Comparison of ENCODE assay signal across 8 cellular contexts in genomic region chr4:143185253-143186107, GRCh38. TPM values are rescaled to one million over a fixed set of nuclear protein-coding genes. Genes with fewer than 3 reads are reported as not detected.
A peak's percentile ranks its signal among the peaks of the same experiment; 100 is the strongest.
DNase-seq lines count a peak whose midpoint lies in the region; ATAC-seq and TF ChIP-seq lines count a peak whose summit lies in the region.

No MANE protein-coding gene starts in this region.

- no peak for TF ChIP-seq CTCF in PC-9 (conservative IDR thresholded peaks at IDR 0.05)
- TF ChIP-seq CTCF in choroid plexus epithelial cell (conservative IDR thresholded peaks at IDR 0.05; ENCODE audit: low read depth, low read length) = no peak
- TF ChIP-seq CTCF in liver (IDR thresholded peaks at IDR 0.05; ENCODE audit: low read depth, low read length, missing input control) = no peak

- peak overlapping the region; percentile 69 to 85 for H3K9ac ChIP-seq in liver (ENCODE audit: low read depth in 1 of 2, low read length in 2 of 2)

- H3K4me1 ChIP-seq in PC-9 (replicated peaks; ENCODE audit: insufficient read depth) = peaks cover 32% of the 10 kb centered on the region
- peaks cover 5 to 32% (median 23%) of the 10 kb centered on the region in 4 donors for H3K4me1 ChIP-seq in liver (ENCODE audit: control insufficient read depth in 4 of 4, insufficient read depth in 4 of 4, low read length in 3 of 4)

- CTCF ChIA-PET in PC-9 (lab: Charles Lee) = interaction anchor here (0.6 kb wide), 1 partner anchor 182 kb away, joined by 4 read pairs; no protein-coding TSS in a partner anchor

- peaks cover 60% of the 10 kb centered on the region for H3K79me2 ChIP-seq in PC-9 (ENCODE audit: low read depth)

- peaks cover 17% of the 10 kb centered on the region; the same call in 1 of the 2 replicates for H3F3A ChIP-seq in PC-9 (ENCODE audit: insufficient read depth, low read depth)

- H3K9me2 ChIP-seq in PC-9 (ENCODE audit: insufficient read depth) = no peaks in the 10 kb centered on the region; the same call in 1 of the 2 replicates

- BruUV-seq in PC-9 (replicated peaks; lab: Mats Ljungman, UMichigan) = TSS peak; percentile 39

- peak; percentile 25 for ATAC-seq in HG02852 (IDR thresholded peaks at IDR 0.05; ENCODE audit: unreplicated experiment)

- under 1% methylated on average over 50 of the region's 50 CpGs for WGBS in liver

- peak overlapping the region; percentile 95 for H3K4me2 ChIP-seq in PC-9

- H3K36me3 ChIP-seq in PC-9 (ENCODE audit: low read depth) (peaks cover 4% of the 10 kb centered on the region), liver (ENCODE audit: control insufficient read depth in 4 of 4, insufficient read depth in 3 of 4, low read depth in 1 of 4, low read length in 3 of 4) (peaks cover 0 to 3% (median under 1%) of the 10 kb centered on the region in 4 donors)

- H3K27me3 ChIP-seq in PC-9 (ENCODE audit: insufficient read depth, low read depth) = no peaks in the 10 kb centered on the region
- H3K27me3 ChIP-seq in liver (ENCODE audit: control insufficient read depth in 4 of 4, insufficient read depth in 4 of 4, low read length in 3 of 4) = no peaks in the 10 kb centered on the region

- H3K4me3 ChIP-seq in PC-9 (peak overlapping the region; percentile 92), choroid plexus epithelial cell (ENCODE audit: low read depth, low read length) (peak overlapping the region; percentile 84), liver (ENCODE audit: low read depth in 1 of 3, low read length in 3 of 3) (peak overlapping the region; percentile 72 to 100 (median 85))

- peak overlapping the region; percentile 85 for H2AFZ ChIP-seq in PC-9

- TF ChIP-seq RAD21 in liver (IDR thresholded peaks at IDR 0.05) = no peak

- no peaks in the 10 kb centered on the region for H3K9me3 ChIP-seq in PC-9 (ENCODE audit: insufficient read depth, low read depth)
- H3K9me3 ChIP-seq in liver (ENCODE audit: control insufficient read depth in 4 of 4, low read length in 3 of 4) = no peaks in the 10 kb centered on the region

- intact Hi-C loops in PC-9 (cut with micrococcal nuclease; ENCODE audit: unreplicated experiment) = loop anchor here (10.0 kb wide), 2 partner anchors 711 to 1061 kb away; no protein-coding TSS in a partner anchor

- H3K27ac ChIP-seq in PC-9 (peak overlapping the region; percentile 73), liver (ENCODE audit: low read depth in 1 of 2, low read length in 2 of 2) (peak overlapping the region; percentile 92 to 97), substantia nigra (ENCODE audit: low read depth, low read length, poor library complexity, severe bottlenecking) (peak overlapping the region; percentile 82)

- POLR2A ChIA-PET in PC-9 (lab: Charles Lee; ENCODE audit: unreplicated experiment) = no interaction called here

- H4K20me1 ChIP-seq in PC-9 (ENCODE audit: insufficient read depth) = peaks cover 29% of the 10 kb centered on the region

- peak; percentile 5 for DNase-seq in stimulated activated CD4-positive, alpha-beta T cell treated with anti-CD3 and anti-CD28 coated beads, Interleukin-2, amount 100 ng/mL, for 4 hours (ENCODE audit: low read depth)
- no peak for DNase-seq in stimulated activated CD4-positive, alpha-beta T cell treated with anti-CD3 and anti-CD28 coated beads, Interleukin-2, amount 100 ng/mL, for 48 hours
- DNase-seq in PC-9 (no peak), choroid plexus epithelial cell (ENCODE audit: low read depth) (peak; percentile 31), substantia nigra (lab: John Stamatoyannopoulos, UW) (peak in 33 of 49 donors; percentile 11 to 63 (median 33)), NCI-H1092 treated with DMSO at 0.1 percent for 48 hours (lab: John Stamatoyannopoulos, UW) (no peak)

TF ChIP-seq in liver, 16 proteins besides CTCF, POLR2A, EP300 and RAD21:
- peak; percentile 10 for TF ChIP-seq YY1 (IDR thresholded peaks at IDR 0.05)
- no peak for TF ChIP-seq FOXA1 (IDR thresholded peaks at IDR 0.05)

RNA-seq across cellular contexts. Expression of gene USP38, which starts 0.8 kb away (rescaled TPM):
- total RNA-seq in PC-9 (2021) (11.9 and 12.3 TPM in 2 replicates), liver (10 to 100 TPM; 24.5 to 36.1 TPM)
- polyA plus RNA-seq in liver = 10 to 100 TPM in 1 of 2 donors, 1 to 10 TPM in 1; 6.1 to 11.9 TPM

Comparison
In these comparisons a context has a peak if more than half of its experiments do, and no peak if none do; other contexts are left out.
1. DNase-seq: peak in stimulated activated CD4-positive, alpha-beta T cell treated with anti-CD3 and anti-CD28 coated beads, Interleukin-2, amount 100 ng/mL, for 4 hours (single experiment), choroid plexus epithelial cell (single experiment) and substantia nigra (33 of 49); none in stimulated activated CD4-positive, alpha-beta T cell treated with anti-CD3 and anti-CD28 coated beads, Interleukin-2, amount 100 ng/mL, for 48 hours (0 of 2), PC-9 (0 of 2) and NCI-H1092 treated with DMSO at 0.1 percent for 48 hours (single experiment).
2. Peak in every context shown above with its lines, with median percentiles within 50 percentile points of each other: H3K27ac ChIP-seq and H3K4me3 ChIP-seq.